In the genomic region with DNA sequence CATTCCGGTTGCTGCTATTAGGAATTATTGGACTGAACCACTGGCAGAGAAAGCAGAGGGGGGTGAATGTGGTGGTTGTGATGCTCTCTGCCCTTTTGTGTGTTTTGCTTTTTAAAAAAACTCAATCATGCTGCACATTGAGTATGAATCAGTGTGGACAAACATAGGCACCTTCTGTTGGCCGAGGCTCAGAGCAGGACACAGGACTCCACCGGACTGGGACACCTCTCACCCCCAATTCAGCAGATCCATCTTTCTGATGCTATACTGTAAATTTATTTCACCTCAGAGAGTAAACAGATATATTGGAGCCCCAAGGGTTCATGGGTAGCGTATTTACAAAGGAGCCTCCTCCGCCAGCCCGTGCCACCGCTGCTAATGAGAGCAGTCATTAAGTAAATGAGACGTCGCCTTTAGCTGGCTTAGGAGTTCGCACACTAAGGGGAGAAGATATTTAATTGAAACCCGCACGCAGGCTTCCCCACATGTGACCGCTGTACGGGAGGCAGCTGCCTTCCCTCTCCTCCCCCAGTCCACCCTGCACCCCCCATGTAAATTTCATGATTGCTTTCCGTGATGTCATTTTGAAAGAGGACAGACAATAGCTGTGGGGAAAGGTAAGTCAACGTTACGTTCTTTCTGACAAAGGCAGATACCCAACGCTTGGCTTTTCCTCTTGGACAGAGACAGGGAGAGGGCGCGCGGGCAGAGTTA, we compare ENCODE assay signal across 10 cellular contexts. TPM values are rescaled to one million over a fixed set of nuclear protein-coding genes. Genes with fewer than 3 reads are reported as not detected.
DNase-seq lines count a peak whose midpoint lies in the region; ATAC-seq, FAIRE-seq and TF ChIP-seq lines count a peak whose summit lies in the region.
"Had no signal": no experiment of that assay in that cellular context is flagged by ENCODE, and none has a peak within 500 bp of the region (broad histone marks: within the 10 kb centered on the region; RNA-seq: fewer than 3 reads in every experiment).

A gene (plus strand): TSS at position 330 of the 714 bp plus-strand sequence. CDS start 34,410 bp downstream, outside the sequence.

- H3K14ac ChIP-seq in neuronal stem cell (ENCODE audit: low read length), result no peak within 1 kb of the TSS

- no peak within 1 kb of the TSS for H3K4me3 ChIP-seq in neuronal stem cell (ENCODE audit: low read length in 2 of 2)
- H3K4me3 ChIP-seq in naive thymus-derived CD4-positive, alpha-beta T cell (ENCODE audit: low read length), result no peak within 1 kb of the TSS

- FAIRE-seq in D721Med (lab: Jason Lieb, UNC), result peak; percentile 95

- no peak within 1 kb of the TSS for H3K27ac ChIP-seq in neuronal stem cell (replicated peaks; ENCODE audit: low read length)
- H3K27ac ChIP-seq in naive thymus-derived CD4-positive, alpha-beta T cell (ENCODE audit: low read depth, low read length), result no peak within 1 kb of the TSS

- H2AK5ac ChIP-seq in neuronal stem cell (ENCODE audit: low read depth, low read length), result no peak within 1 kb of the TSS

- H3K4me1 Mint-ChIP-seq in naive thymus-derived CD4-positive, alpha-beta T cell, result peaks cover 0 to 5% (median 0%) of the 10 kb centered on the region in 7 donors
- H3K4me1 Mint-ChIP-seq in naive thymus-derived CD8-positive, alpha-beta T cell, result peaks cover 0 to 2% (median 0%) of the 10 kb centered on the region in 4 donors

- no peak for ATAC-seq in HG02571 (IDR thresholded peaks at IDR 0.05; ENCODE audit: unreplicated experiment)
- ATAC-seq in naive thymus-derived CD4-positive, alpha-beta T cell, result no peak
- ATAC-seq in naive thymus-derived CD8-positive, alpha-beta T cell, result no peak

- H3K9ac ChIP-seq in neuronal stem cell (ENCODE audit: low read depth, low read length, poor library complexity), result no peak within 1 kb of the TSS

- no peaks in the 10 kb centered on the region for H3K79me1 ChIP-seq in neuronal stem cell (ENCODE audit: low read depth, low read length)

- no peak within 1 kb of the TSS for H3K23ac ChIP-seq in neuronal stem cell (ENCODE audit: low read depth, low read length, poor library complexity)

- peaks cover 46 to 87% (median 69%) of the 10 kb centered on the region in 5 donors for H3K27me3 Mint-ChIP-seq in naive thymus-derived CD4-positive, alpha-beta T cell
- H3K27me3 Mint-ChIP-seq in naive thymus-derived CD8-positive, alpha-beta T cell, result peaks cover 23 to 90% (median 48%) of the 10 kb centered on the region in 5 donors

- no peak within 1 kb of the TSS for H2BK120ac ChIP-seq in neuronal stem cell (ENCODE audit: low read depth, low read length)

- no peaks in the 10 kb centered on the region for H3K9me3 ChIP-seq in neuronal stem cell (replicated peaks in 1 of 2; ENCODE audit: control insufficient read depth in 2 of 2, insufficient read depth in 1 of 2, low read depth in 1 of 2, low read length in 2 of 2)
- H3K9me3 ChIP-seq in naive thymus-derived CD4-positive, alpha-beta T cell (ENCODE audit: control insufficient read depth in 2 of 3, low read length in 3 of 3), result no peaks in the 10 kb centered on the region

- no peak within 1 kb of the TSS for H3K4ac ChIP-seq in neuronal stem cell (ENCODE audit: low read length)

- DNase-seq in D721Med (ENCODE audit: insufficient read length, low spot score) (no peak), NCI-H1436 treated with DMSO at 0.1 percent for 48 hours (lab: John Stamatoyannopoulos, UW) (peak; percentile 93), NCI-H510A treated with DMSO at 0.1 percent for 48 hours (lab: John Stamatoyannopoulos, UW) (peak; percentile 83), cerebellum (ENCODE audit: low spot score) (peak; percentile 83), neuronal stem cell (ENCODE audit: low spot score) (no peak)
- no peak for DNase-seq in naive thymus-derived CD4-positive, alpha-beta T cell
- no peak for DNase-seq in naive thymus-derived CD8-positive, alpha-beta T cell
- DNase-seq: activated CD4-positive, CD25-positive, alpha-beta regulatory T cell had no signal

- no peaks in the 10 kb centered on the region for H3K36me3 ChIP-seq in neuronal stem cell (replicated peaks in 1 of 2; ENCODE audit: control insufficient read depth in 2 of 2, insufficient read depth in 2 of 2, low read length in 2 of 2)
- no peaks in the 10 kb centered on the region for H3K36me3 ChIP-seq in naive thymus-derived CD4-positive, alpha-beta T cell (ENCODE audit: control insufficient read depth in 2 of 3, insufficient read depth in 3 of 3, low read length in 3 of 3)

- H3K36me3 Mint-ChIP-seq in naive thymus-derived CD4-positive, alpha-beta T cell, result peaks cover 0 to 7% (median 0%) of the 10 kb centered on the region in 5 donors
- H3K36me3 Mint-ChIP-seq in naive thymus-derived CD8-positive, alpha-beta T cell, result no peaks in the 10 kb centered on the region

- no peak within 1 kb of the TSS for H4K91ac ChIP-seq in neuronal stem cell (ENCODE audit: low read depth, low read length, poor library complexity)

- no CpG with 5 or more reads among the region's 21 CpGs for whole genome bisulfite sequencing in neuronal stem cell (ENCODE audit: extremely low coverage in 2 of 2, insufficient read length in 2 of 2, insufficient replicate concordance in 1 of 2), 2 donors

- H3K4me3 Mint-ChIP-seq in naive thymus-derived CD4-positive, alpha-beta T cell, result no peak within 1 kb of the TSS
- H3K4me3 Mint-ChIP-seq in naive thymus-derived CD8-positive, alpha-beta T cell, result no peak within 1 kb of the TSS
- H3K4me3 Mint-ChIP-seq: activated T-helper 1 cell treated with anti-CD3 and anti-CD28 coated beads, Interleukin-12 subunit alpha, Interleukin-12 subunit beta, Interleukin-2, Interleukin-4 antibody, amounts not matched to agents 30 ng/mL and 10 ng/mL and 1 ng/mL, durations not matched to agents 14 hours and 24 hours and 36 hours had no signal

- H2BK15ac ChIP-seq in neuronal stem cell (ENCODE audit: low read length), result no peak within 1 kb of the TSS

- H3K27me3 ChIP-seq in neuronal stem cell (ENCODE audit: control insufficient read depth in 3 of 3, insufficient read depth in 3 of 3, low read depth in 1 of 3, low read length in 3 of 3), result peaks cover 0 to 81% (median 8%) of the 10 kb centered on the region in 3 experiments
- peaks cover 0 to 5% of the 10 kb centered on the region in 2 donors for H3K27me3 ChIP-seq in naive thymus-derived CD4-positive, alpha-beta T cell (ENCODE audit: control insufficient read depth in 2 of 2, insufficient read depth in 2 of 2, low read length in 2 of 2)

- TF ChIP-seq CTCF in D721Med (IDR thresholded peaks at IDR 0.05; ENCODE audit: insufficient read depth, missing control alignments), result no peak

- intact Hi-C loops in naive thymus-derived CD4-positive, alpha-beta T cell (cut with micrococcal nuclease), result no loop called here

- H4K8ac ChIP-seq in neuronal stem cell (ENCODE audit: low read depth, low read length), result no peak within 1 kb of the TSS

- CTCF ChIA-PET in naive thymus-derived CD4-positive, alpha-beta T cell (lab: Charles Lee), result no interaction called here

- H3K4me2 ChIP-seq in neuronal stem cell (ENCODE audit: insufficient read depth, low read length, poor library complexity, severe bottlenecking), result no peak within 1 kb of the TSS

- H3K18ac ChIP-seq in neuronal stem cell (ENCODE audit: low read length), result no peak within 1 kb of the TSS

- H2AFZ ChIP-seq in neuronal stem cell (ENCODE audit: low read length), result no peak within 1 kb of the TSS

- no peak within 1 kb of the TSS for H2BK12ac ChIP-seq in neuronal stem cell (ENCODE audit: low read length)

- POLR2A ChIA-PET in naive thymus-derived CD4-positive, alpha-beta T cell (lab: Charles Lee), result no interaction called here
- POLR2A ChIA-PET in naive thymus-derived CD8-positive, alpha-beta T cell (lab: Charles Lee), result no interaction called here

- H3K27ac Mint-ChIP-seq in naive thymus-derived CD4-positive, alpha-beta T cell, result peak within 1 kb of the TSS in 1 of 9 donors; percentile 51
- H3K27ac Mint-ChIP-seq in naive thymus-derived CD8-positive, alpha-beta T cell, result peak within 1 kb of the TSS in 1 of 10 donors; percentile 2
- H3K27ac Mint-ChIP-seq: activated T-helper 1 cell treated with anti-CD3 and anti-CD28 coated beads, Interleukin-12 subunit alpha, Interleukin-12 subunit beta, Interleukin-2, Interleukin-4 antibody, amounts not matched to agents 30 ng/mL and 10 ng/mL and 1 ng/mL, durations not matched to agents 14 hours and 24 hours and 36 hours had no signal

- H3K9me3 Mint-ChIP-seq in naive thymus-derived CD4-positive, alpha-beta T cell, result peaks cover 0 to 5% (median 0%) of the 10 kb centered on the region in 11 donors
- H3K9me3 Mint-ChIP-seq in naive thymus-derived CD8-positive, alpha-beta T cell, result peaks cover 0 to 3% (median 0%) of the 10 kb centered on the region in 9 donors
- H3K9me3 Mint-ChIP-seq: activated T-helper 1 cell treated with anti-CD3 and anti-CD28 coated beads, Interleukin-12 subunit alpha, Interleukin-12 subunit beta, Interleukin-2, Interleukin-4 antibody, amounts not matched to agents 30 ng/mL and 10 ng/mL and 1 ng/mL, durations not matched to agents 14 hours and 24 hours and 36 hours had no signal

- H2BK5ac ChIP-seq in neuronal stem cell (ENCODE audit: low read length), result no peak within 1 kb of the TSS

- peaks cover 21 to 27% of the 10 kb centered on the region in 2 donors for H3K4me1 ChIP-seq in neuronal stem cell (ENCODE audit: control insufficient read depth in 2 of 2, insufficient read depth in 1 of 2, low read depth in 1 of 2, low read length in 2 of 2)
- no peaks in the 10 kb centered on the region for H3K4me1 ChIP-seq in naive thymus-derived CD4-positive, alpha-beta T cell (ENCODE audit: control insufficient read depth in 2 of 2, insufficient read depth in 2 of 2, low read length in 2 of 2)

RNA-seq across cellular contexts. Expression of the gene that starts here (rescaled TPM):
- 17.2 TPM for total RNA-seq in cerebellum
- polyA plus RNA-seq in neuronal stem cell (2013, experiment 1 of 2), result 3.1 TPM
- 3.2 TPM for polyA plus RNA-seq in neuronal stem cell (2013, experiment 2 of 2)
- not detected for total RNA-seq in naive thymus-derived CD4-positive, alpha-beta T cell
- polyA plus RNA-seq in naive thymus-derived CD4-positive, alpha-beta T cell, result not detected
- not detected for total RNA-seq in naive thymus-derived CD8-positive, alpha-beta T cell
- not detected for polyA plus RNA-seq in naive thymus-derived CD8-positive, alpha-beta T cell
- total RNA-seq: activated T-helper 1 cell treated with anti-CD3 and anti-CD28 coated beads, Interleukin-12 subunit alpha, Interleukin-12 subunit beta, Interleukin-2, Interleukin-4 antibody, amounts not matched to agents 30 ng/mL and 10 ng/mL and 1 ng/mL, durations not matched to agents 14 hours and 24 hours and 36 hours had no signal

Comparison
In these comparisons a context has a peak if more than half of its experiments do, and no peak if none do; other contexts are left out.
1. RNA of the gene that starts here (total RNA-seq): 17.2 TPM in cerebellum (single experiment); not detected in naive thymus-derived CD8-positive, alpha-beta T cell and not detected in naive thymus-derived CD4-positive, alpha-beta T cell; every median in the first group is over 10 times any median in the second.
2. DNase-seq: peak in NCI-H1436 treated with DMSO at 0.1 percent for 48 hours (single experiment), NCI-H510A treated with DMSO at 0.1 percent for 48 hours (single experiment) and cerebellum (single experiment); none in D721Med (single experiment), neuronal stem cell (single experiment), naive thymus-derived CD4-positive, alpha-beta T cell (0 of 9) and naive thymus-derived CD8-positive, alpha-beta T cell (0 of 10).